In genomic region chr2:204282525-204282924, GRCh38 we compare ENCODE assay signal across 12 cellular contexts.
DNase-seq lines count a peak whose midpoint lies in the region; ATAC-seq and TF ChIP-seq lines count a peak whose summit lies in the region.
"Had no signal": no experiment of that assay in that cellular context is flagged by ENCODE, and none has a peak within 500 bp of the region (broad histone marks: within the 10 kb centered on the region; RNA-seq: fewer than 3 reads in every experiment).

No MANE protein-coding gene starts in this region.

- H3K9me3 ChIP-seq in adipocyte (ENCODE audit: control insufficient read depth, low read length) (no peaks in the 10 kb centered on the region), adrenal gland (replicated peaks in 1 of 3) (no peaks in the 10 kb centered on the region)
- H3K9me3 ChIP-seq: gastroesophageal sphincter had no signal

- H3K4me1 Mint-ChIP-seq in mesothelial cell of epicardium = no peaks in the 10 kb centered on the region
- no peaks in the 10 kb centered on the region for H3K4me1 Mint-ChIP-seq in natural killer cell treated with Interleukin-12 subunit alpha and Interleukin-12 subunit beta and Interleukin-15 and Interleukin-18, amount 100 ng/mL, for 72 hours (ENCODE audit: low read depth in 2 of 2)

- H3K4me3 Mint-ChIP-seq in mesothelial cell of epicardium = no peak overlapping the region
- H3K4me3 Mint-ChIP-seq in natural killer cell treated with Interleukin-12 subunit alpha and Interleukin-12 subunit beta and Interleukin-15 and Interleukin-18, amount 100 ng/mL, for 72 hours = no peak overlapping the region

- intact Hi-C loops in adrenal gland (cut with DNase I) = no loop called here

- H3K9ac ChIP-seq in adipocyte (ENCODE audit: low read length) = no peak overlapping the region

- WGBS in adrenal gland, 4 donors = 76 to 82% (median 79%) methylated on average over 4 of the region's 4 CpGs

- peak; percentile 76 for ATAC-seq in HG02798 (IDR thresholded peaks at IDR 0.05; ENCODE audit: poor library complexity, unreplicated experiment)
- ATAC-seq in natural killer cell treated with Interleukin-12 subunit alpha and Interleukin-12 subunit beta and Interleukin-15 and Interleukin-18, amount 100 ng/mL, for 72 hours = no peak
- ATAC-seq: gastroesophageal sphincter had no signal

- H3K4me1 ChIP-seq in adipocyte (ENCODE audit: control insufficient read depth, insufficient read depth, low read length) (peaks cover 11% of the 10 kb centered on the region), adrenal gland (replicated peaks in 1 of 2) (no peaks in the 10 kb centered on the region)
- H3K4me1 ChIP-seq: gastroesophageal sphincter had no signal

- H3K27me3 ChIP-seq in adipocyte (replicated peaks; ENCODE audit: control insufficient read depth, insufficient read depth, low read length) (no peaks in the 10 kb centered on the region), adrenal gland (no peaks in the 10 kb centered on the region)
- H3K27me3 ChIP-seq: gastroesophageal sphincter had no signal

- no peak overlapping the region for H3K27ac Mint-ChIP-seq in mesothelial cell of epicardium
- no peak overlapping the region for H3K27ac Mint-ChIP-seq in natural killer cell treated with Interleukin-12 subunit alpha and Interleukin-12 subunit beta and Interleukin-15 and Interleukin-18, amount 100 ng/mL, for 72 hours

- in situ Hi-C loops in Caki2 (cut with HindIII; ENCODE audit: low pct_unique_long_range_greater_than_20kb, low sequenced_read_pairs) = no loop called here

- H3K9me3 Mint-ChIP-seq in mesothelial cell of epicardium = peaks cover 4% of the 10 kb centered on the region
- H3K9me3 Mint-ChIP-seq in natural killer cell treated with Interleukin-12 subunit alpha and Interleukin-12 subunit beta and Interleukin-15 and Interleukin-18, amount 100 ng/mL, for 72 hours = no peaks in the 10 kb centered on the region

- no peak overlapping the region for H3K4me3 ChIP-seq in adipocyte (ENCODE audit: low read length)
- no peak overlapping the region for H3K4me3 ChIP-seq in adrenal gland
- H3K4me3 ChIP-seq: gastroesophageal sphincter, smooth muscle cell had no signal

- TF ChIP-seq CTCF in mesothelial cell of epicardium (IDR thresholded peaks at IDR 0.05; ENCODE audit: unreplicated experiment) (no peak), adrenal gland (IDR thresholded peaks at IDR 0.05) (no peak)

- H3K27ac ChIP-seq in adrenal gland = no peak overlapping the region
- H3K27ac ChIP-seq: gastroesophageal sphincter had no signal

- H3K27me3 Mint-ChIP-seq in mesothelial cell of epicardium (ENCODE audit: low read depth) = no peaks in the 10 kb centered on the region
- H3K27me3 Mint-ChIP-seq in natural killer cell treated with Interleukin-12 subunit alpha and Interleukin-12 subunit beta and Interleukin-15 and Interleukin-18, amount 100 ng/mL, for 72 hours = peaks cover 18 to 27% of the 10 kb centered on the region in 2 donors

- DNase-seq in Caki2 (ENCODE audit: low read depth) (peak; percentile 72), adipocyte (ENCODE audit: low read depth) (peak; percentile 12), kidney tubule cell (ENCODE audit: low spot score) (peak; percentile 83), mesothelial cell of epicardium (ENCODE audit: low spot score in 2 of 2, unreplicated experiment in 2 of 2) (no peak), adrenal gland (no peak), DMS153 treated with DMSO at 0.1 percent for 48 hours (lab: John Stamatoyannopoulos, UW; ENCODE audit: unreplicated experiment) (no peak)
- no peak for DNase-seq in natural killer cell treated with Interleukin-12 subunit alpha and Interleukin-12 subunit beta and Interleukin-15 and Interleukin-18, amount 100 ng/mL, for 72 hours (ENCODE audit: low spot score)
- DNase-seq: activated CD4-positive, alpha-beta T cell treated with anti-CD3 and anti-CD28 coated beads, Interleukin-2, amount 50 U/mL, for 4 hours; NCI-H82 had no signal

- no peaks in the 10 kb centered on the region for H3K36me3 ChIP-seq in adipocyte (ENCODE audit: control insufficient read depth, insufficient read depth, low read length, severe bottlenecking)
- no peaks in the 10 kb centered on the region for H3K36me3 ChIP-seq in adrenal gland (replicated peaks in 1 of 2)
- H3K36me3 ChIP-seq: gastroesophageal sphincter had no signal

- no peak for TF ChIP-seq POLR2A in adrenal gland (IDR thresholded peaks at IDR 0.05)

- H3K36me3 Mint-ChIP-seq in mesothelial cell of epicardium = peaks cover 1% of the 10 kb centered on the region
- H3K36me3 Mint-ChIP-seq in natural killer cell treated with Interleukin-12 subunit alpha and Interleukin-12 subunit beta and Interleukin-15 and Interleukin-18, amount 100 ng/mL, for 72 hours = no peaks in the 10 kb centered on the region

Comparison
In these comparisons a context has a peak if more than half of its experiments do, and no peak if none do; other contexts are left out.
1. DNase-seq: peak in Caki2 (single experiment), adipocyte (single experiment) and kidney tubule cell (single experiment); none in mesothelial cell of epicardium (0 of 2), adrenal gland (0 of 7), natural killer cell treated with Interleukin-12 subunit alpha and Interleukin-12 subunit beta and Interleukin-15 and Interleukin-18, amount 100 ng/mL, for 72 hours (single experiment) and DMS153 treated with DMSO at 0.1 percent for 48 hours (single experiment).